8 cellular contexts compared by ENCODE assay signal in genomic region chr17:55750750-55751641, GRCh38. TPM values are rescaled to one million over a fixed set of nuclear protein-coding genes. Genes with fewer than 3 reads are reported as not detected.
DNase-seq lines count a peak whose midpoint lies in the region; TF ChIP-seq lines count a peak whose summit lies in the region.

Gene PCTP (plus strand): TSS chr17:55751051. CDS start chr17:55751104, 53 bp downstream.

- H3K36me3 Mint-ChIP-seq in activated naive CD8-positive, alpha-beta T cell treated with anti-CD3 and anti-CD28 coated beads for 36 hours, result no peaks in the 10 kb centered on the region

- 1% methylated on average over 48 to 49 of the region's 53 CpGs for WGBS in GM23248 (ENCODE audit: low coverage in 1 of 2, low lambda C conversion rate in 2 of 2, missing lambda C conversion rate in 2 of 2), 2 experiments
- WGBS in ovary, 3 donors, result 0 to 1% (median 0%) methylated on average over 30 to 53 of the region's 53 CpGs
- WGBS in thyroid gland, 2 donors, result 0% methylated on average over 17 to 33 of the region's 53 CpGs

- TF ChIP-seq POLR2A in ovary (IDR thresholded peaks at IDR 0.05), result peak; percentile 42
- TF ChIP-seq POLR2A in thyroid gland (IDR thresholded peaks at IDR 0.05), result peak; percentile 43 to 92

- H3K4me3 Mint-ChIP-seq in activated naive CD8-positive, alpha-beta T cell treated with anti-CD3 and anti-CD28 coated beads for 36 hours, result peak within 1 kb of the TSS; percentile 79

- H2AFZ ChIP-seq in GM23248 (peak within 1 kb of the TSS; percentile 95), Karpas-422 (ENCODE audit: low read length) (peak within 1 kb of the TSS; percentile 90)

- peaks cover 18% of the 10 kb centered on the region for H3K4me1 Mint-ChIP-seq in activated naive CD8-positive, alpha-beta T cell treated with anti-CD3 and anti-CD28 coated beads for 36 hours

- no peak for TF ChIP-seq EP300 in ovary (IDR thresholded peaks at IDR 0.05)

- H3K9ac ChIP-seq in GM23248, result peak within 1 kb of the TSS; percentile 85
- H3K9ac ChIP-seq in Karpas-422 (ENCODE audit: low read length), result peak within 1 kb of the TSS; percentile 81

- peak within 1 kb of the TSS; percentile 31 for H3K27ac Mint-ChIP-seq in activated naive CD8-positive, alpha-beta T cell treated with anti-CD3 and anti-CD28 coated beads for 36 hours

- H3K36me3 ChIP-seq in GM23248 (ENCODE audit: low read depth) (no peaks in the 10 kb centered on the region), Karpas-422 (ENCODE audit: insufficient read depth, low read length) (no peaks in the 10 kb centered on the region), ovary (no peaks in the 10 kb centered on the region), thyroid gland (no peaks in the 10 kb centered on the region)

- 0 out of 2 replicates have a peak, but pooled peaks cover 9% of the 10 kb centered on the region for H3F3A ChIP-seq in GM23248 (ENCODE audit: insufficient read depth)

- DNase-seq in ELF-1 (ENCODE audit: low read depth, low spot score), result peak; percentile 97
- peak; percentile 98 for DNase-seq in GM23248
- peak; percentile 94 for DNase-seq in Karpas-422
- peak; percentile 95 for DNase-seq in SKM-1 (lab: John Stamatoyannopoulos, UW; ENCODE audit: unreplicated experiment)
- DNase-seq in activated naive CD8-positive, alpha-beta T cell treated with anti-CD3 and anti-CD28 coated beads for 36 hours, result peak; percentile 88
- peak; percentile 63 to 96 (median 89) for DNase-seq in head of caudate nucleus
- peak; percentile 91 to 95 (median 92) for DNase-seq in ovary
- peak; percentile 96 for DNase-seq in thyroid gland

- H3K79me2 ChIP-seq in GM23248 (ENCODE audit: insufficient read depth) (peaks cover 46% of the 10 kb centered on the region), Karpas-422 (ENCODE audit: low read length) (no peaks in the 10 kb centered on the region; the same call in 1 of the 2 replicates)

- H3K9me2 ChIP-seq in GM23248 (ENCODE audit: insufficient read depth) (no peaks in the 10 kb centered on the region), Karpas-422 (replicated peaks; ENCODE audit: insufficient read depth, low read length) (no peaks in the 10 kb centered on the region)

- H3K9me3 Mint-ChIP-seq in activated naive CD8-positive, alpha-beta T cell treated with anti-CD3 and anti-CD28 coated beads for 36 hours, result no peaks in the 10 kb centered on the region

- intact Hi-C loops in head of caudate nucleus (cut with DNase I) (no loop called here), ovary (cut with DNase I) (loop anchor here in 1 of 4 donors (10.0 kb wide), 1 partner anchor 326 kb away; the partner anchor contains the start of gene MMD), thyroid gland (cut with DNase I) (no loop called here)

- in situ Hi-C loops in GM23248 (cut with MboI), result no loop called here

- H3K4me3 ChIP-seq in GM23248 (peak within 1 kb of the TSS; percentile 94), Karpas-422 (ENCODE audit: low read length) (peak within 1 kb of the TSS; percentile 86), ovary (peak within 1 kb of the TSS; percentile 84), thyroid gland (replicated peaks in 1 of 3) (peak within 1 kb of the TSS; percentile 86 to 93 (median 90))

- H3K27me3 Mint-ChIP-seq in activated naive CD8-positive, alpha-beta T cell treated with anti-CD3 and anti-CD28 coated beads for 36 hours, result peaks cover 25% of the 10 kb centered on the region

- H4K20me1 ChIP-seq in GM23248 (ENCODE audit: insufficient read depth), result no peaks in the 10 kb centered on the region
- no peaks in the 10 kb centered on the region; the same call in 1 of the 2 replicates for H4K20me1 ChIP-seq in Karpas-422 (ENCODE audit: insufficient read depth, low read depth, low read length)

- TF ChIP-seq CTCF in ovary (IDR thresholded peaks at IDR 0.05) (peak in 2 of 3 donors; percentile 49 to 67), thyroid gland (IDR thresholded peaks at IDR 0.05) (peak in 4 of 6 experiments; percentile 3 to 38 (median 25))

- H3K9me3 ChIP-seq in GM23248 (ENCODE audit: low read depth), result no peaks in the 10 kb centered on the region
- no peaks in the 10 kb centered on the region for H3K9me3 ChIP-seq in Karpas-422 (ENCODE audit: low read length)
- no peaks in the 10 kb centered on the region for H3K9me3 ChIP-seq in ovary
- no peaks in the 10 kb centered on the region for H3K9me3 ChIP-seq in thyroid gland

- peaks cover 9% of the 10 kb centered on the region for H3K4me1 ChIP-seq in GM23248 (ENCODE audit: insufficient read depth)
- peaks cover 19% of the 10 kb centered on the region for H3K4me1 ChIP-seq in Karpas-422 (ENCODE audit: low read length)
- peaks cover 5% of the 10 kb centered on the region for H3K4me1 ChIP-seq in ovary (ENCODE audit: insufficient read depth)
- H3K4me1 ChIP-seq in thyroid gland, result peaks cover 7 to 9% of the 10 kb centered on the region in 2 donors

- H3K27me3 ChIP-seq in GM23248 (replicated peaks; ENCODE audit: insufficient read depth) (no peaks in the 10 kb centered on the region), Karpas-422 (ENCODE audit: low read length) (no peaks in the 10 kb centered on the region), ovary (no peaks in the 10 kb centered on the region), thyroid gland (no peaks in the 10 kb centered on the region)

- H3K27ac ChIP-seq in GM23248 (peak within 1 kb of the TSS; percentile 68), Karpas-422 (ENCODE audit: low read length) (no peak within 1 kb of the TSS), ovary (peak within 1 kb of the TSS in 1 of 2 donors; percentile 59), thyroid gland (peak within 1 kb of the TSS; percentile 84 to 88 (median 86))

- H3K4me2 ChIP-seq in GM23248 (ENCODE audit: unreplicated experiment) (peak within 1 kb of the TSS; percentile 93), Karpas-422 (ENCODE audit: low read depth, low read length, poor library complexity, severe bottlenecking) (peak within 1 kb of the TSS; percentile 82)

RNA-seq across cellular contexts. Expression of gene PCTP, which starts in this region (rescaled TPM):
- total RNA-seq in GM23248 (2014; rRNA removed; shearing (Covaris generic)), result 6.9 and 13.2 TPM in 2 replicates
- 7.9 and 8.0 TPM in 2 replicates for polyA plus RNA-seq in GM23248 (2016; fragmentation: Nextera tagmentation; extraction: Ambion mirVana)
- total RNA-seq in Karpas-422 (2014; rRNA removed; shearing (Covaris generic); ENCODE audit: low replicate concordance), result 15.1 and 20.7 TPM in 2 replicates
- total RNA-seq in activated naive CD8-positive, alpha-beta T cell treated with anti-CD3 and anti-CD28 coated beads for 36 hours, result 1 to 10 TPM; 8.7 to 9.2 TPM
- total RNA-seq in ovary, result 10 to 100 TPM in 6 of 7 donors, 1 to 10 TPM in 1; 7.7 to 16.4 (median 11.8) TPM
- 10 to 100 TPM in 1 of 2 donors, 1 to 10 TPM in 1; 7.2 to 18.8 TPM for polyA plus RNA-seq in ovary
- 10 to 100 TPM; 13.7 to 17.2 (median 14.8) TPM for total RNA-seq in thyroid gland
